Comparison of ENCODE assay signal across 8 cellular contexts in genomic region chr6:18386302-18386976, GRCh38. TPM values are rescaled to one million over a fixed set of nuclear protein-coding genes. Genes with fewer than 3 reads are reported as not detected.
DNase-seq lines count a peak whose midpoint lies in the region; FAIRE-seq and TF ChIP-seq lines count a peak whose summit lies in the region.

No MANE protein-coding gene starts in this region.

- no peak for TF ChIP-seq CTCF in SU-DHL-6 (IDR thresholded peaks at IDR 0.05; ENCODE audit: insufficient read depth, low read length, poor library complexity, severe bottlenecking)
- no peak for TF ChIP-seq CTCF in foreskin fibroblast (IDR thresholded peaks at IDR 0.05; ENCODE audit: low read depth, low read length)
- TF ChIP-seq CTCF in progenitor cell of endocrine pancreas (IDR thresholded peaks at IDR 0.05; ENCODE audit: unreplicated experiment) = no peak

- DNase-seq in ELF-1 (ENCODE audit: low read depth, low spot score) = peak; percentile 8
- DNase-seq in foreskin fibroblast = peak in 1 of 2 donors; percentile 39
- DNase-seq in progenitor cell of endocrine pancreas (ENCODE audit: low spot score, unreplicated experiment) = no peak
- DNase-seq in NCI-H1105 (lab: John Stamatoyannopoulos, UW) = no peak
- no peak for DNase-seq in stimulated activated CD4-positive, alpha-beta T cell treated with anti-CD3 and anti-CD28 coated beads, Interleukin-12 subunit alpha, Interleukin-12 subunit beta, amount 100 ng/mL, for 4 hours
- no peak for DNase-seq in NOMO-1 treated with dmso at 0.1 percent for 144 hours (lab: John Stamatoyannopoulos, UW; ENCODE audit: unreplicated experiment)
- DNase-seq in urothelium cell line (ENCODE audit: low spot score) = no peak

- H3K36me3 Mint-ChIP-seq in progenitor cell of endocrine pancreas (ENCODE audit: insufficient read depth) = no peaks in the 10 kb centered on the region

- H3K9me3 ChIP-seq in SU-DHL-6 (ENCODE audit: insufficient read depth, low read length) = no peaks in the 10 kb centered on the region

- peaks cover 23% of the 10 kb centered on the region for H3K4me1 Mint-ChIP-seq in progenitor cell of endocrine pancreas (ENCODE audit: low read depth)

- peak overlapping the region; percentile 85 for H3K4me3 Mint-ChIP-seq in progenitor cell of endocrine pancreas (ENCODE audit: low read depth)

- no peaks in the 10 kb centered on the region for H3F3A ChIP-seq in SU-DHL-6 (ENCODE audit: insufficient read depth)

- no peaks in the 10 kb centered on the region for H3K27me3 Mint-ChIP-seq in progenitor cell of endocrine pancreas

- no peaks in the 10 kb centered on the region for H4K20me1 ChIP-seq in SU-DHL-6 (ENCODE audit: low read depth, low read length)

- peak overlapping the region; percentile 71 for H3K4me2 ChIP-seq in SU-DHL-6 (ENCODE audit: low read depth, low read length, poor library complexity, severe bottlenecking)

- peak overlapping the region; percentile 88 for H3K27ac Mint-ChIP-seq in progenitor cell of endocrine pancreas

- H3K79me2 ChIP-seq in SU-DHL-6 (ENCODE audit: insufficient read depth, low read length) = peaks cover 37% of the 10 kb centered on the region

- H3K27ac ChIP-seq in SU-DHL-6 (ENCODE audit: low read depth, low read length) = peak overlapping the region; percentile 9; the same call in 1 of the 2 replicates

- no peaks in the 10 kb centered on the region for H3K27me3 ChIP-seq in SU-DHL-6 (ENCODE audit: low read length)

- no peak for FAIRE-seq in urothelium cell line (lab: Jason Lieb, UNC)

- peak overlapping the region; percentile 62 for H3K9ac ChIP-seq in SU-DHL-6 (ENCODE audit: low read length)

- no peaks in the 10 kb centered on the region for H3K9me3 Mint-ChIP-seq in progenitor cell of endocrine pancreas (ENCODE audit: low read depth)

- H3K36me3 ChIP-seq in SU-DHL-6 (ENCODE audit: low read length) = no peaks in the 10 kb centered on the region

- H2AFZ ChIP-seq in SU-DHL-6 (ENCODE audit: low read depth, low read length, severe bottlenecking) = peak overlapping the region; percentile 65

- H3K9me2 ChIP-seq in SU-DHL-6 (replicated peaks; ENCODE audit: insufficient read depth, low read length) = no peaks in the 10 kb centered on the region

- peak overlapping the region; percentile 67 for H3K4me3 ChIP-seq in SU-DHL-6 (ENCODE audit: insufficient read depth, low read length, poor library complexity, severe bottlenecking)
- H3K4me3 ChIP-seq in foreskin fibroblast (ENCODE audit: low read depth in 1 of 2, low read length in 2 of 2) = peak overlapping the region; percentile 54 to 64

RNA-seq across cellular contexts. Expression of gene RNF144B, which starts 0.7 kb away (rescaled TPM):
- 3.1 and 3.4 TPM in 2 replicates for total RNA-seq in progenitor cell of endocrine pancreas
